Comparison of ENCODE assay signal across 22 cellular contexts in the genomic region with DNA sequence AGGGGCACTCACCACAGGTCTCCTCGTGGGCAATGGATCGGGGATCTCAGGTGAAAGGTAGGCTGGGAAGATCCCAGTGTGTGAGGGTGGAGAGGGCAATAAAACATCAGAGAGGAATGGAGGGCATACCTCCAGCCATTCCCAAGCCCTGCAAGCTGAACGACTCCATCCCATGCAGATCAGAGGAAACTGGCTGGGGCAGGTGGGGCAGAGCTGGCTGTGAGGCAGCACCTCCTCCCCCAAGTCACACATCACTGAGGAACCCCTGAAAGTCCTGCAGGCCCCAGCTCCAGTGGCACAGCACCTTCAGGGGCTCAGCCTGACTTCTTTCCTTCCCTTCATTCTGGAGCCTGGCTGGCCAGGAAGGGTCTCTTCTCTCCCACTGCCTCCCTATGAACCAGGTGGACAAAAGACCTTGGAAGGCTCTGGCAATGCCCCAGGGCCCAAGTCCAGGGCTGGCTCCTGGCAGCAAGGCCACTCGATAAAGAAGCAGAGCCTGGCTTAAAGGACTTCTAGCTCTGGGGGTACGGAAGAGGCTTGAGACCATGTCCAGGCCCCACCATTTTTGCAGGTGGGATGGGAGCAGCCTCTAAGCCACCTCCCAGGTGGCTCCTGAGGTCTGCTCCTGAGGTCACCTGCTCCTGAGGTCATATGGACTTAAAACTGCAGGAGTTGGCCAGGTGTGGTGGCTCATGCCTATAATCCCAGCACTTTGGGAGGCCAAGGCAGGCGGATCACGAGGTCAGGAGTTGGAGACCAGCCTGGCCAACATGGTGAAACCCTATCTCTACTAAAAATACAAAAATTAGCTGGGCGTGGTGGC. TPM values are rescaled to one million over a fixed set of nuclear protein-coding genes. Genes with fewer than 3 reads are reported as not detected.
A peak's percentile ranks its signal among the peaks of the same experiment; 100 is the strongest.
DNase-seq lines count a peak whose midpoint lies in the region; ATAC-seq and TF ChIP-seq lines count a peak whose summit lies in the region.
"Had no signal": no experiment of that assay in that cellular context is flagged by ENCODE, and none has a peak within 500 bp of the region (broad histone marks: within the 10 kb centered on the region; RNA-seq: fewer than 3 reads in every experiment).

No MANE protein-coding gene starts in this region.

- DNase-seq in MCF 10A (ENCODE audit: unreplicated experiment) (no peak), breast epithelium (ENCODE audit: low spot score in 2 of 2) (no peak), RWPE2 (ENCODE audit: low spot score) (no peak), foreskin keratinocyte (no peak), psoas muscle (no peak), T-helper 1 cell (no peak), middle frontal gyrus (ENCODE audit: extremely low spot score, low spot score) (no peak)
- DNase-seq: 8988T; CD4-positive, CD25-positive, alpha-beta regulatory T cell; DMS153; IMR-90; KG1; MM.1S; NCI-H2029; NCI-H446 treated with DMSO at 0.1 percent for 48 hours; NCI-H526; NCI-H82; SHP77 had no signal

- no peak overlapping the region for H3K27ac ChIP-seq in breast epithelium
- H3K27ac ChIP-seq in RWPE2 (ENCODE audit: poor library complexity, severe bottlenecking): peak overlapping the region; percentile 95
- peak overlapping the region; percentile 48 for H3K27ac ChIP-seq in foreskin keratinocyte
- H3K27ac ChIP-seq in psoas muscle: peak overlapping the region; percentile 30

- intact Hi-C loops in MCF 10A (cut with micrococcal nuclease) (no loop called here), breast epithelium (cut with DNase I; ENCODE audit: low total_unique reads) (no loop called here), psoas muscle (cut with DNase I) (no loop called here)

- H3K4me3 ChIP-seq in breast epithelium (no peak overlapping the region), RWPE2 (ENCODE audit: severe bottlenecking) (no peak overlapping the region), psoas muscle (no peak overlapping the region)

- POLR2A ChIA-PET in MCF 10A (lab: Yijun Ruan, JAX): interaction anchor here (0.6 to 9.4 kb wide), 9 partner anchors 10 to 1377 kb away, joined by 3 to 87 read pairs (median 6); partner anchors contain the start of genes ELMO3, FHOD1, MATCAP1 and TMEM208

- H3K4me1 Mint-ChIP-seq in MCF 10A (ENCODE audit: insufficient read depth, unreplicated experiment): peaks cover 25% of the 10 kb centered on the region

- TF ChIP-seq CTCF in MCF 10A (IDR thresholded peaks at IDR 0.05; ENCODE audit: unreplicated experiment) (no peak), breast epithelium (IDR thresholded peaks at IDR 0.05) (no peak), RWPE2 (IDR thresholded peaks at IDR 0.05; ENCODE audit: poor library complexity, severe bottlenecking) (no peak), foreskin keratinocyte (conservative IDR thresholded peaks at IDR 0.05) (no peak), psoas muscle (IDR thresholded peaks at IDR 0.05) (no peak)

- 39 to 54% (median 52%) methylated on average over 8 of the region's 8 CpGs for WGBS in psoas muscle, 3 donors

- H3K27ac Mint-ChIP-seq in MCF 10A (ENCODE audit: low read depth, unreplicated experiment): peak overlapping the region; percentile 69
- H3K27ac Mint-ChIP-seq: CD4-positive, CD25-positive, alpha-beta regulatory T cell had no signal

- ATAC-seq in RWPE2 (ENCODE audit: low read depth) (peak; percentile 4), foreskin keratinocyte (peak; percentile 8), psoas muscle (peak in 1 of 4 donors; percentile 6), SK-N-SH treated with all-trans-retinoic acid at 6 μM for 48 hours (no peak)

- H3K9me3 ChIP-seq in breast epithelium: no peaks in the 10 kb centered on the region
- no peaks in the 10 kb centered on the region for H3K9me3 ChIP-seq in RWPE2 (ENCODE audit: severe bottlenecking)
- no peaks in the 10 kb centered on the region for H3K9me3 ChIP-seq in psoas muscle

- H3K9me3 Mint-ChIP-seq in MCF 10A (ENCODE audit: unreplicated experiment): no peaks in the 10 kb centered on the region
- H3K9me3 Mint-ChIP-seq: CD4-positive, CD25-positive, alpha-beta regulatory T cell had no signal

- TF ChIP-seq POLR2A in breast epithelium (IDR thresholded peaks at IDR 0.05): no peak

- peak overlapping the region; percentile 39 for H3K4me3 Mint-ChIP-seq in MCF 10A (ENCODE audit: unreplicated experiment)

- H3K4me1 ChIP-seq in breast epithelium (no peaks in the 10 kb centered on the region), RWPE2 (ENCODE audit: insufficient read depth, poor library complexity, severe bottlenecking) (peaks cover 30% of the 10 kb centered on the region), foreskin keratinocyte (peaks cover 10% of the 10 kb centered on the region), psoas muscle (peaks cover 29% of the 10 kb centered on the region)

- peaks cover 7% of the 10 kb centered on the region for H3K36me3 Mint-ChIP-seq in MCF 10A (ENCODE audit: insufficient read depth, unreplicated experiment)

- no peaks in the 10 kb centered on the region for H3K27me3 Mint-ChIP-seq in MCF 10A (ENCODE audit: insufficient read depth, unreplicated experiment)
- H3K27me3 Mint-ChIP-seq: CD4-positive, CD25-positive, alpha-beta regulatory T cell had no signal

- no peaks in the 10 kb centered on the region for H3K27me3 ChIP-seq in breast epithelium
- H3K27me3 ChIP-seq in RWPE2 (ENCODE audit: insufficient read depth, poor library complexity, severe bottlenecking): no peaks in the 10 kb centered on the region
- H3K27me3 ChIP-seq in foreskin keratinocyte: no peaks in the 10 kb centered on the region
- no peaks in the 10 kb centered on the region for H3K27me3 ChIP-seq in psoas muscle (ENCODE audit: insufficient read depth in 3 of 3, low read length in 2 of 3)

- CTCF ChIA-PET in MCF 10A (lab: Yijun Ruan, JAX): interaction anchor here (0.6 to 0.9 kb wide), 5 partner anchors 71 to 1308 kb away, joined by 3 read pairs; no protein-coding TSS in a partner anchor

- BruUV-seq in MCF 10A (replicated peaks; lab: Mats Ljungman, UMichigan): no TSS peak

- H3K36me3 ChIP-seq in breast epithelium (no peaks in the 10 kb centered on the region), RWPE2 (ENCODE audit: low read depth) (no peaks in the 10 kb centered on the region), psoas muscle (ENCODE audit: insufficient read depth in 1 of 2, low read depth in 1 of 2) (no peaks in the 10 kb centered on the region)

TF ChIP-seq in SK-N-SH treated with all-trans-retinoic acid at 6 μM for 48 hours, 23 proteins besides CTCF, POLR2A, EP300 and RAD21:
- no peak for TF ChIP-seq ZC3H10 (CRISPR knock-in tag; IDR thresholded peaks at IDR 0.05)
- no peak for TF ChIP-seq ZNF565 (CRISPR knock-in tag; conservative IDR thresholded peaks at IDR 0.05; ENCODE audit: low read depth)

RNA-seq across cellular contexts. Expression of gene TMEM208, which starts 13.5 kb away (rescaled TPM):
- total RNA-seq in MCF 10A (2022) (44.4 and 55.5 TPM in 2 replicates), breast epithelium (10 to 100 TPM; 35.2 to 46.2 (median 44.2) TPM), foreskin keratinocyte (41.4 and 48.3 TPM in 2 replicates), psoas muscle (10 to 100 TPM; 10.1 to 32.7 (median 20.5) TPM)
- polyA plus RNA-seq in foreskin keratinocyte (80.0 and 90.7 TPM in 2 replicates), psoas muscle (100 to 1,000 TPM in 1 of 3 donors, 10 to 100 TPM in 2; 64.3 to 111 (median 91.9) TPM)

RNA-seq across cellular contexts. Expression of gene ELMO3, which starts 14.5 kb away (rescaled TPM):
- total RNA-seq in MCF 10A (2022): 9.6 and 12.0 TPM in 2 replicates
- 10 to 100 TPM in 2 of 3 donors, 1 to 10 TPM in 1; 1.1 to 35.0 (median 19.7) TPM for total RNA-seq in breast epithelium
- total RNA-seq in foreskin keratinocyte: 35.7 and 41.2 TPM in 2 replicates
- 38.6 and 46.7 TPM in 2 replicates for polyA plus RNA-seq in foreskin keratinocyte
- total RNA-seq in psoas muscle: under 1 TPM; 0.26 to 0.79 (median 0.42) TPM
- under 1 TPM; 0.35 to 0.82 (median 0.53) TPM for polyA plus RNA-seq in psoas muscle

RNA-seq across cellular contexts. Expression of gene E2F4, which starts 21.5 kb away (rescaled TPM):
- total RNA-seq in MCF 10A (2022) (81.0 and 85.5 TPM in 2 replicates), breast epithelium (10 to 100 TPM; 74.1 to 86.9 (median 76.1) TPM), foreskin keratinocyte (94.1 and 96.9 TPM in 2 replicates), psoas muscle (10 to 100 TPM; 22.6 to 56.2 (median 45.9) TPM)
- polyA plus RNA-seq in foreskin keratinocyte (74.1 and 82.2 TPM in 2 replicates), psoas muscle (100 to 1,000 TPM in 1 of 3 donors, 10 to 100 TPM in 2; 45.0 to 106 (median 67.3) TPM)

RNA-seq across cellular contexts. Expression of gene EXOC3L1, which starts 23.5 kb away (rescaled TPM):
- not detected in 2 replicates for total RNA-seq in MCF 10A (2022)
- 1 to 10 TPM; 1.1 to 3.6 (median 2.2) TPM for total RNA-seq in breast epithelium
- total RNA-seq in foreskin keratinocyte: not detected in 2 replicates
- 0.13 TPM in 1 of 2 replicates, not detected in the other for polyA plus RNA-seq in foreskin keratinocyte
- 1 to 10 TPM in 3 of 4 donors, under 1 TPM in 1; 0.91 to 1.9 (median 1.2) TPM for total RNA-seq in psoas muscle
- 1 to 10 TPM in 1 of 3 donors, under 1 TPM in 2; 0.84 to 3.4 (median 0.97) TPM for polyA plus RNA-seq in psoas muscle
- total RNA-seq: IMR-90, OCI-LY7, SK-MEL-5 had no signal
- polyA plus RNA-seq: BJ, IMR-90 had no signal

RNA-seq across cellular contexts. Expression of gene MATCAP1, which starts 29.6 kb away (rescaled TPM):
- total RNA-seq in MCF 10A (2022): 18.1 and 18.7 TPM in 2 replicates
- total RNA-seq in breast epithelium: 10 to 100 TPM; 10.9 to 13.4 (median 11.6) TPM
- total RNA-seq in foreskin keratinocyte: 10.0 and 11.0 TPM in 2 replicates
- 6.9 and 8.7 TPM in 2 replicates for polyA plus RNA-seq in foreskin keratinocyte
- total RNA-seq in psoas muscle: 1 to 10 TPM; 5.9 to 8.0 (median 6.6) TPM
- polyA plus RNA-seq in psoas muscle: 1 to 10 TPM; 4.2 to 9.7 (median 4.5) TPM

Comparison
In these comparisons a context has a peak if more than half of its experiments do, and no peak if none do; other contexts are left out.
1. H3K27ac ChIP-seq: peak in RWPE2 (single experiment), foreskin keratinocyte (single experiment) and psoas muscle (single experiment); none in breast epithelium (0 of 2).